ENCODE assay signal across 13 cellular contexts in genomic region chr6:162543221-162543620, GRCh38.
DNase-seq lines count a peak whose midpoint lies in the region; ATAC-seq and TF ChIP-seq lines count a peak whose summit lies in the region.
"Had no signal": no experiment of that assay in that cellular context is flagged by ENCODE, and none has a peak within 500 bp of the region (broad histone marks: within the 10 kb centered on the region; RNA-seq: fewer than 3 reads in every experiment).

No MANE protein-coding gene starts in this region.

- H3K4me3 ChIP-seq in GM23338 (no peak overlapping the region), endodermal cell (ENCODE audit: low read length) (no peak overlapping the region), neuronal stem cell (ENCODE audit: low read length in 2 of 2) (no peak overlapping the region)
- H3K4me3 ChIP-seq: BLaER1 treated with 17β-estradiol and CSF1 and Interleukin-3, amounts not matched to agents 10 nM and 100 nM; GM12878 had no signal

- H3K9ac ChIP-seq in endodermal cell (ENCODE audit: extremely low read depth, low read length, poor library complexity, severe bottlenecking), result no peak overlapping the region
- no peak overlapping the region for H3K9ac ChIP-seq in neuronal stem cell (ENCODE audit: low read depth, low read length, poor library complexity)
- H3K9ac ChIP-seq: BLaER1 treated with 17β-estradiol and CSF1 and Interleukin-3, amounts not matched to agents 10 nM and 100 nM had no signal

- no peak overlapping the region for H2BK15ac ChIP-seq in neuronal stem cell (ENCODE audit: low read length)

- H3K9me3 ChIP-seq in endodermal cell (ENCODE audit: control insufficient read depth, low read length) (no peaks in the 10 kb centered on the region), neuronal stem cell (replicated peaks in 1 of 2; ENCODE audit: control insufficient read depth in 2 of 2, insufficient read depth in 1 of 2, low read depth in 1 of 2, low read length in 2 of 2) (no peaks in the 10 kb centered on the region)
- H3K9me3 ChIP-seq: BLaER1 treated with 17β-estradiol and CSF1 and Interleukin-3, amounts not matched to agents 10 nM and 100 nM had no signal

- no peak overlapping the region for H2BK5ac ChIP-seq in neuronal stem cell (ENCODE audit: low read length)

- no peaks in the 10 kb centered on the region for H3K9me3 Mint-ChIP-seq in GM23338
- no peaks in the 10 kb centered on the region for H3K9me3 Mint-ChIP-seq in endodermal cell
- H3K9me3 Mint-ChIP-seq in activated T-cell treated with anti-CD3 and anti-CD28 coated beads, Interleukin-2, amount 50 U/mL, for 24 hours, result no peaks in the 10 kb centered on the region

- TF ChIP-seq CTCF in GM23338 (conservative IDR thresholded peaks at IDR 0.05; ENCODE audit: low read depth in 2 of 2) (no peak), endodermal cell (conservative IDR thresholded peaks at IDR 0.05) (no peak)

- H4K91ac ChIP-seq in neuronal stem cell (ENCODE audit: low read depth, low read length, poor library complexity), result no peak overlapping the region

- WGBS in endodermal cell (ENCODE audit: insufficient coverage in 1 of 2, insufficient read length in 1 of 2), 2 experiments, result 68 to 83% methylated on average over 3 to 4 of the region's 6 CpGs
- no CpG with 5 or more reads among the region's 6 CpGs for WGBS in neuronal stem cell (ENCODE audit: extremely low coverage in 2 of 2, insufficient read length in 2 of 2, insufficient replicate concordance in 1 of 2), 2 donors

- H3K14ac ChIP-seq in neuronal stem cell (ENCODE audit: low read length), result no peak overlapping the region

- no peak overlapping the region for H4K8ac ChIP-seq in neuronal stem cell (ENCODE audit: low read depth, low read length)

- DNase-seq in GM23338 (ENCODE audit: low spot score) (peak; percentile 61), endodermal cell (peak; percentile 80), iPS-NIHi11 (ENCODE audit: low spot score) (peak; percentile 55), neuronal stem cell (ENCODE audit: low spot score) (peak; percentile 1)
- DNase-seq in activated T-cell treated with anti-CD3 and anti-CD28 coated beads, Interleukin-2, amount 50 U/mL, for 24 hours, result no peak
- no peak for DNase-seq in stimulated activated CD4-positive, alpha-beta T cell treated with anti-CD3 and anti-CD28 coated beads, Interleukin-4, amount 100 ng/mL, for 1 hour
- DNase-seq: ACHN; CD4-positive, CD25-positive, alpha-beta regulatory T cell; DMS 273 treated with DMSO at 0.1 percent for 48 hours; IMR-90 had no signal

- H2AFZ ChIP-seq in GM23338, result no peak overlapping the region
- H2AFZ ChIP-seq in neuronal stem cell (ENCODE audit: low read length), result no peak overlapping the region

- H3K4me1 Mint-ChIP-seq in GM23338, result peaks cover 19% of the 10 kb centered on the region; the same call in 2 of the 3 replicates
- H3K4me1 Mint-ChIP-seq in endodermal cell, result peaks cover 4% of the 10 kb centered on the region
- H3K4me1 Mint-ChIP-seq in activated T-cell treated with anti-CD3 and anti-CD28 coated beads, Interleukin-2, amount 50 U/mL, for 24 hours (ENCODE audit: low read depth), result no peaks in the 10 kb centered on the region

- H3K79me2 ChIP-seq in GM23338 (replicated peaks; ENCODE audit: insufficient read depth), result no peaks in the 10 kb centered on the region

- H3K79me1 ChIP-seq in neuronal stem cell (ENCODE audit: low read depth, low read length), result no peaks in the 10 kb centered on the region

- H3K27ac Mint-ChIP-seq in GM23338 (0 out of 2 replicates have a peak overlapping the region, but pooled peaks have one; percentile 49), endodermal cell (peak overlapping the region; percentile 56)
- H3K27ac Mint-ChIP-seq in activated T-cell treated with anti-CD3 and anti-CD28 coated beads, Interleukin-2, amount 50 U/mL, for 24 hours, result no peak overlapping the region
- H3K27ac Mint-ChIP-seq: CD4-positive, CD25-positive, alpha-beta regulatory T cell had no signal

- H3K23ac ChIP-seq in neuronal stem cell (ENCODE audit: low read depth, low read length, poor library complexity), result no peak overlapping the region

- no peaks in the 10 kb centered on the region; the same call in 1 of the 2 replicates for H3K4me1 ChIP-seq in GM23338 (ENCODE audit: insufficient read depth)
- H3K4me1 ChIP-seq in endodermal cell (ENCODE audit: control insufficient read depth, insufficient read depth, low read length), result no peaks in the 10 kb centered on the region
- H3K4me1 ChIP-seq in neuronal stem cell (ENCODE audit: control insufficient read depth in 2 of 2, insufficient read depth in 1 of 2, low read depth in 1 of 2, low read length in 2 of 2), result peaks cover 0 to 4% of the 10 kb centered on the region in 2 donors
- H3K4me1 ChIP-seq: BLaER1 treated with 17β-estradiol and CSF1 and Interleukin-3, amounts not matched to agents 10 nM and 100 nM had no signal

- no peaks in the 10 kb centered on the region; the same call in 1 of the 2 replicates for H3K9me2 ChIP-seq in GM23338 (ENCODE audit: insufficient read depth)

- no peaks in the 10 kb centered on the region for H3K36me3 Mint-ChIP-seq in GM23338 (ENCODE audit: low read depth)
- H3K36me3 Mint-ChIP-seq in endodermal cell (ENCODE audit: low read depth), result no peaks in the 10 kb centered on the region
- H3K36me3 Mint-ChIP-seq in activated T-cell treated with anti-CD3 and anti-CD28 coated beads, Interleukin-2, amount 50 U/mL, for 24 hours (ENCODE audit: low read depth), result no peaks in the 10 kb centered on the region
- H3K36me3 Mint-ChIP-seq: CD4-positive, CD25-positive, alpha-beta regulatory T cell had no signal

- H3K27me3 ChIP-seq in GM23338 (ENCODE audit: insufficient read depth) (no peaks in the 10 kb centered on the region), endodermal cell (ENCODE audit: control insufficient read depth, insufficient read depth, low read length, poor library complexity, severe bottlenecking) (no peaks in the 10 kb centered on the region), neuronal stem cell (ENCODE audit: control insufficient read depth in 3 of 3, insufficient read depth in 3 of 3, low read depth in 1 of 3, low read length in 3 of 3) (no peaks in the 10 kb centered on the region)
- H3K27me3 ChIP-seq: BLaER1 treated with 17β-estradiol and CSF1 and Interleukin-3, amounts not matched to agents 10 nM and 100 nM had no signal

- no peak overlapping the region for H3K18ac ChIP-seq in neuronal stem cell (ENCODE audit: low read length)

- H4K20me1 ChIP-seq in GM23338 (replicated peaks; ENCODE audit: insufficient read depth), result no peaks in the 10 kb centered on the region
- H4K20me1 ChIP-seq: BLaER1 treated with 17β-estradiol and CSF1 and Interleukin-3, amounts not matched to agents 10 nM and 100 nM had no signal

- no peak overlapping the region for H2BK12ac ChIP-seq in neuronal stem cell (ENCODE audit: low read length)

- H3K27me3 Mint-ChIP-seq in GM23338 (ENCODE audit: insufficient read depth, low read depth, poor library complexity) (peaks cover 5% of the 10 kb centered on the region), endodermal cell (ENCODE audit: insufficient read depth) (no peaks in the 10 kb centered on the region)
- H3K27me3 Mint-ChIP-seq in activated T-cell treated with anti-CD3 and anti-CD28 coated beads, Interleukin-2, amount 50 U/mL, for 24 hours, result no peaks in the 10 kb centered on the region
- H3K27me3 Mint-ChIP-seq: CD4-positive, CD25-positive, alpha-beta regulatory T cell had no signal

- H3F3A ChIP-seq in GM23338 (replicated peaks; ENCODE audit: low read depth), result no peaks in the 10 kb centered on the region

- H3K36me3 ChIP-seq in GM23338 (ENCODE audit: insufficient read depth) (no peaks in the 10 kb centered on the region), endodermal cell (ENCODE audit: control insufficient read depth, insufficient read depth, low read length) (no peaks in the 10 kb centered on the region), neuronal stem cell (replicated peaks in 1 of 2; ENCODE audit: control insufficient read depth in 2 of 2, insufficient read depth in 2 of 2, low read length in 2 of 2) (no peaks in the 10 kb centered on the region)
- H3K36me3 ChIP-seq: BLaER1 treated with 17β-estradiol and CSF1 and Interleukin-3, amounts not matched to agents 10 nM and 100 nM had no signal

- H3K4ac ChIP-seq in neuronal stem cell (ENCODE audit: low read length), result no peak overlapping the region

- H3K27ac ChIP-seq in GM23338 (ENCODE audit: low read depth) (no peak overlapping the region), endodermal cell (ENCODE audit: low read depth, low read length) (no peak overlapping the region), neuronal stem cell (replicated peaks; ENCODE audit: low read length) (no peak overlapping the region)
- H3K27ac ChIP-seq: BLaER1 treated with 17β-estradiol and CSF1 and Interleukin-3, amounts not matched to agents 10 nM and 100 nM had no signal

- no peak overlapping the region for H2BK120ac ChIP-seq in neuronal stem cell (ENCODE audit: low read depth, low read length)

- H3K4me2 ChIP-seq in GM23338, result no peak overlapping the region
- H3K4me2 ChIP-seq in neuronal stem cell (ENCODE audit: insufficient read depth, low read length, poor library complexity, severe bottlenecking), result no peak overlapping the region
- H3K4me2 ChIP-seq: BLaER1 treated with 17β-estradiol and CSF1 and Interleukin-3, amounts not matched to agents 10 nM and 100 nM had no signal

- peak; percentile 96 for ATAC-seq in GM23338
- no peak for ATAC-seq in GM19452 (IDR thresholded peaks at IDR 0.05; ENCODE audit: unreplicated experiment)
- ATAC-seq: GM12878 had no signal

- H3K4me3 Mint-ChIP-seq in GM23338 (no peak overlapping the region), endodermal cell (no peak overlapping the region)
- no peak overlapping the region for H3K4me3 Mint-ChIP-seq in activated T-cell treated with anti-CD3 and anti-CD28 coated beads, Interleukin-2, amount 50 U/mL, for 24 hours

- H2AK5ac ChIP-seq in neuronal stem cell (ENCODE audit: low read depth, low read length), result no peak overlapping the region

Comparison
In these comparisons a context has a peak if more than half of its experiments do, and no peak if none do; other contexts are left out.
1. DNase-seq: peak in GM23338 (single experiment), endodermal cell (single experiment), iPS-NIHi11 (single experiment) and neuronal stem cell (single experiment); none in activated T-cell treated with anti-CD3 and anti-CD28 coated beads, Interleukin-2, amount 50 U/mL, for 24 hours (single experiment) and stimulated activated CD4-positive, alpha-beta T cell treated with anti-CD3 and anti-CD28 coated beads, Interleukin-4, amount 100 ng/mL, for 1 hour (single experiment).